Comparison of ENCODE assay signal across 1 cellular context in the genomic region with DNA sequence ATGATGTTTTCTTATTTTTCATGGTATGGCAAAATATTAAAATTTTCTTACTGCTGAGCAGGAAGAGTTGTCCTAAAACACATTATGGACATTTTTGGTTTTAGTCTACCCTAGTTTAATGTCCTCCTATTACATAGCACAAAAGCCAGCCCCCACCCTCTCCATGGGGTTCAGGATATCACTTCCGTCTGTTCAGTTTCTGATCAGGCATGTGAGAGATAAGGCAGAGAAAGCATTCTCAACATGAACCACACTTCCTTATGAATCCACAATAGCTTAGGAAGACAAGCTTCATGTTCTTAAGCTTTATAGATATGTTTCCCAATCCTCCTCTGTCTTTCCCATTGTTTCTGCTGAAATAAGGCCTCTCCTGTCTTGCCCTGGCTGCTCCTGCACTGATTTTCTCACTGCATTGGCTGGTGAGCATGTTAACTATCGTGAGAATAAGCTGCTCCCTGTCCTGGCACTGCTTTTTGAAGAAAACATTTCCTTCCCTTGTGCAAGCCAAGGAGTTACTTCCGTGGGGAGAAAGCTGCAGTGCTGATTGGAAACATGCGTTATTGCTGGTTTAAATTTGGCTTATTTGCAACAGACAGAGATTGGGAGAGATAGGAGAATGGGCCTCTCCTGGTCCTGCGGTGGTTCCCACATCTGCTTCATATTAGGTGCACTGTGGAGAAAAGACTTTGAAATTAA.
A peak's percentile ranks its signal among the peaks of the same experiment; 100 is the strongest.
TF ChIP-seq lines count a peak whose summit lies in the region.

No MANE protein-coding gene starts in this region.

TF ChIP-seq in K562, 482 proteins besides CTCF, POLR2A, EP300 and RAD21 (continued from another document):
- TF ChIP-seq, protein P1, sequence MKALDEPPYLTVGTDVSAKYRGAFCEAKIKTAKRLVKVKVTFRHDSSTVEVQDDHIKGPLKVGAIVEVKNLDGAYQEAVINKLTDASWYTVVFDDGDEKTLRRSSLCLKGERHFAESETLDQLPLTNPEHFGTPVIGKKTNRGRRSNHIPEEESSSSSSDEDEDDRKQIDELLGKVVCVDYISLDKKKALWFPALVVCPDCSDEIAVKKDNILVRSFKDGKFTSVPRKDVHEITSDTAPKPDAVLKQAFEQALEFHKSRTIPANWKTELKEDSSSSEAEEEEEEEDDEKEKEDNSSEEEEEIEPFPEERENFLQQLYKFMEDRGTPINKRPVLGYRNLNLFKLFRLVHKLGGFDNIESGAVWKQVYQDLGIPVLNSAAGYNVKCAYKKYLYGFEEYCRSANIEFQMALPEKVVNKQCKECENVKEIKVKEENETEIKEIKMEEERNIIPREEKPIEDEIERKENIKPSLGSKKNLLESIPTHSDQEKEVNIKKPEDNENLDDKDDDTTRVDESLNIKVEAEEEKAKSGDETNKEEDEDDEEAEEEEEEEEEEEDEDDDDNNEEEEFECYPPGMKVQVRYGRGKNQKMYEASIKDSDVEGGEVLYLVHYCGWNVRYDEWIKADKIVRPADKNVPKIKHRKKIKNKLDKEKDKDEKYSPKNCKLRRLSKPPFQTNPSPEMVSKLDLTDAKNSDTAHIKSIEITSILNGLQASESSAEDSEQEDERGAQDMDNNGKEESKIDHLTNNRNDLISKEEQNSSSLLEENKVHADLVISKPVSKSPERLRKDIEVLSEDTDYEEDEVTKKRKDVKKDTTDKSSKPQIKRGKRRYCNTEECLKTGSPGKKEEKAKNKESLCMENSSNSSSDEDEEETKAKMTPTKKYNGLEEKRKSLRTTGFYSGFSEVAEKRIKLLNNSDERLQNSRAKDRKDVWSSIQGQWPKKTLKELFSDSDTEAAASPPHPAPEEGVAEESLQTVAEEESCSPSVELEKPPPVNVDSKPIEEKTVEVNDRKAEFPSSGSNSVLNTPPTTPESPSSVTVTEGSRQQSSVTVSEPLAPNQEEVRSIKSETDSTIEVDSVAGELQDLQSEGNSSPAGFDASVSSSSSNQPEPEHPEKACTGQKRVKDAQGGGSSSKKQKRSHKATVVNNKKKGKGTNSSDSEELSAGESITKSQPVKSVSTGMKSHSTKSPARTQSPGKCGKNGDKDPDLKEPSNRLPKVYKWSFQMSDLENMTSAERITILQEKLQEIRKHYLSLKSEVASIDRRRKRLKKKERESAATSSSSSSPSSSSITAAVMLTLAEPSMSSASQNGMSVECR (CRISPR knock-in tag; IDR thresholded peaks at IDR 0.05) = no peak
- TF ChIP-seq NR2C1 (IDR thresholded peaks at IDR 0.05) = no peak
- TF ChIP-seq NR2C1 (tag; IDR thresholded peaks at IDR 0.05) = peak; percentile 66
- no peak for TF ChIP-seq NR2C2 (CRISPR knock-in tag; IDR thresholded peaks at IDR 0.05)
- peak; percentile 43 for TF ChIP-seq NR2C2 (tag; IDR thresholded peaks at IDR 0.05)
